Comparison of ENCODE assay signal across 27 cellular contexts in the genomic region with DNA sequence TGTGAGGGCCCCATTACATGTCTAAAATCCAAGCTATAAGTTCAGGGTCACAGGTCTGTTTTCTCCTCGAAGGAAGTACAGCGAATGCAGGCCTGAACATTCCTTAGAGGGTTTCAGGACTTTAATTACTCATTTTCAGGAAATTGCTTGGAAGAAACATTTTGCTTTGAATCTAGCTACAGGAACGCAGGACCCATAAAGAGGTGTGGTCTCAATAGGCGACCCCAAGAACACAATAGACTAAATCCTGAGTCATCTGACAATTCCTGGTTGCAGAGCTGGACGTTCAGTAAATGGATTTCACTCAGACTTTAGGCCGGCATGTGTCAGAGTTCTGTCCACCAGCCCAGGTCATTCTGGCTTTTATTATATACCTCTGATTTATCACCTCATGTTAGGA. TPM values are rescaled to one million over a fixed set of nuclear protein-coding genes. Genes with fewer than 3 reads are reported as not detected.
DNase-seq lines count a peak whose midpoint lies in the region; ATAC-seq, FAIRE-seq and TF ChIP-seq lines count a peak whose summit lies in the region.
"Had no signal": no experiment of that assay in that cellular context is flagged by ENCODE, and none has a peak within 500 bp of the region (broad histone marks: within the 10 kb centered on the region; RNA-seq: fewer than 3 reads in every experiment).

No MANE protein-coding gene starts in this region.

- CTCF ChIA-PET in activated CD4-positive, alpha-beta memory T cell treated with anti-CD3 and anti-CD28 coated beads, Interleukin-2, amount 10 ng/mL, durations not matched to agents 7 days and 5 days (lab: Charles Lee): no interaction called here

- H3K9me3 Mint-ChIP-seq in astrocyte (ENCODE audit: unreplicated experiment): no peaks in the 10 kb centered on the region
- H3K9me3 Mint-ChIP-seq in activated CD4-positive, alpha-beta memory T cell treated with anti-CD3 and anti-CD28 coated beads, Interleukin-2, amount 10 ng/mL, durations not matched to agents 7 days and 5 days: no peaks in the 10 kb centered on the region
- H3K9me3 Mint-ChIP-seq: activated T-helper 17 cell treated with anti-CD3 and anti-CD28 coated beads, Interleukin-2, amount 50 U/mL, for 72 hours; CD4-positive, CD25-positive, alpha-beta regulatory T cell; HFFc6; T-helper 2 cell treated with Interferon-gamma antibody and Interleukin-4, amounts not matched to agents 5 μg/mL and 100 μg/mL, for 36 hours had no signal

- H3K4me3 Mint-ChIP-seq in astrocyte (ENCODE audit: unreplicated experiment): no peak overlapping the region
- H3K4me3 Mint-ChIP-seq in activated CD4-positive, alpha-beta memory T cell treated with anti-CD3 and anti-CD28 coated beads, Interleukin-2, amount 10 ng/mL, durations not matched to agents 7 days and 5 days: no peak overlapping the region
- H3K4me3 Mint-ChIP-seq: activated CD8-positive, alpha-beta memory T cell treated with anti-CD3 and anti-CD28 coated beads, Interleukin-2, amount 10 ng/mL, durations not matched to agents 7 days and 5 days; activated naive CD8-positive, alpha-beta T cell treated with anti-CD3 and anti-CD28 coated beads, Interleukin-2, amount 50 U/mL, for 24 hours; activated T-helper 17 cell treated with anti-CD3 and anti-CD28 coated beads, Interleukin-2, amount 50 U/mL, for 72 hours; CD4-positive, CD25-positive, alpha-beta regulatory T cell; HFFc6; T-helper 2 cell treated with Interferon-gamma antibody and Interleukin-4, amounts not matched to agents 5 μg/mL and 100 μg/mL, for 36 hours had no signal

- peak overlapping the region; percentile 54 for H3K27ac Mint-ChIP-seq in astrocyte (ENCODE audit: unreplicated experiment)
- no peak overlapping the region for H3K27ac Mint-ChIP-seq in activated CD4-positive, alpha-beta memory T cell treated with anti-CD3 and anti-CD28 coated beads, Interleukin-2, amount 10 ng/mL, durations not matched to agents 7 days and 5 days
- H3K27ac Mint-ChIP-seq: activated CD8-positive, alpha-beta memory T cell treated with anti-CD3 and anti-CD28 coated beads, Interleukin-2, amount 10 ng/mL, durations not matched to agents 7 days and 5 days; activated naive CD8-positive, alpha-beta T cell treated with anti-CD3 and anti-CD28 coated beads, Interleukin-2, amount 50 U/mL, for 24 hours; activated T-helper 17 cell treated with anti-CD3 and anti-CD28 coated beads, Interleukin-2, amount 50 U/mL, for 72 hours; CD4-positive, CD25-positive, alpha-beta regulatory T cell; HFFc6; T-helper 2 cell treated with Interferon-gamma antibody and Interleukin-4, amounts not matched to agents 5 μg/mL and 100 μg/mL, for 36 hours had no signal

- no peaks in the 10 kb centered on the region for H3K27me3 ChIP-seq in BLaER1
- no peaks in the 10 kb centered on the region for H3K27me3 ChIP-seq in astrocyte (ENCODE audit: insufficient read depth, low read length)
- H3K27me3 ChIP-seq in right cardiac atrium (ENCODE audit: control insufficient read depth, insufficient read depth): no peaks in the 10 kb centered on the region
- no peaks in the 10 kb centered on the region for H3K27me3 ChIP-seq in parathyroid adenoma (ENCODE audit: control insufficient read depth, insufficient read depth, low read length)
- no peaks in the 10 kb centered on the region for H3K27me3 ChIP-seq in left lung
- H3K27me3 ChIP-seq: cardiac muscle cell, tibial nerve had no signal

- H3K4me2 ChIP-seq in BLaER1 (peak overlapping the region; percentile 79), astrocyte (ENCODE audit: low read length) (peak overlapping the region; percentile 36), parathyroid adenoma (ENCODE audit: low read length) (no peak overlapping the region)

- peaks cover 1% of the 10 kb centered on the region for H3K27me3 Mint-ChIP-seq in astrocyte (ENCODE audit: low read depth, unreplicated experiment)
- H3K27me3 Mint-ChIP-seq in activated CD4-positive, alpha-beta memory T cell treated with anti-CD3 and anti-CD28 coated beads, Interleukin-2, amount 10 ng/mL, durations not matched to agents 7 days and 5 days: peaks cover 43% of the 10 kb centered on the region

- H3K4me3 ChIP-seq in BLaER1 (peak overlapping the region; percentile 82), astrocyte (ENCODE audit: insufficient read depth, low read depth, low read length) (no peak overlapping the region), right cardiac atrium (ENCODE audit: low read length) (no peak overlapping the region), parathyroid adenoma (ENCODE audit: low read depth, low read length) (no peak overlapping the region), left lung (peak overlapping the region in 1 of 2 donors; percentile 35)
- H3K4me3 ChIP-seq: cardiac muscle cell, pancreas, tibial nerve had no signal

- DNase-seq in astrocyte (ENCODE audit: low read depth) (peak; percentile 49), right cardiac atrium (no peak), HPDE6-E6E7 (ENCODE audit: extremely low spot score) (no peak), GM10266 (ENCODE audit: extremely low spot score) (no peak), left lung (no peak)
- DNase-seq in activated CD4-positive, alpha-beta memory T cell treated with anti-CD3 and anti-CD28 coated beads, Interleukin-2, amount 10 ng/mL, durations not matched to agents 7 days and 5 days: no peak
- DNase-seq: activated CD4-positive, alpha-beta T cell treated with anti-CD3 and anti-CD28 coated beads for 1 hour; activated CD8-positive, alpha-beta memory T cell treated with anti-CD3 and anti-CD28 coated beads, Interleukin-2, amount 10 ng/mL, durations not matched to agents 7 days and 5 days; activated naive CD8-positive, alpha-beta T cell treated with anti-CD3 and anti-CD28 coated beads, Interleukin-2, amount 50 U/mL, for 24 hours; CD4-positive, CD25-positive, alpha-beta regulatory T cell; DMS153; effector CD8-positive, alpha-beta T cell; GF-D8; HFFc6; hippocampal formation; kidney; NCI-H1105 treated with DMSO at 0.1 percent for 48 hours; NCI-H510A treated with DMSO at 0.1 percent for 48 hours; pancreas; SHP77 treated with DMSO at 0.1 percent for 48 hours had no signal

- no peaks in the 10 kb centered on the region for H3K36me3 ChIP-seq in BLaER1
- H3K36me3 ChIP-seq in astrocyte (ENCODE audit: insufficient read depth, low read length): no peaks in the 10 kb centered on the region
- no peaks in the 10 kb centered on the region for H3K36me3 ChIP-seq in parathyroid adenoma (ENCODE audit: control insufficient read depth, insufficient read depth, low read length)
- H3K36me3 ChIP-seq in left lung: no peaks in the 10 kb centered on the region
- H3K36me3 ChIP-seq: cardiac muscle cell, pancreas, tibial nerve had no signal

- peaks cover 22% of the 10 kb centered on the region for H3K4me1 Mint-ChIP-seq in astrocyte (ENCODE audit: low read depth, unreplicated experiment)
- H3K4me1 Mint-ChIP-seq in activated CD4-positive, alpha-beta memory T cell treated with anti-CD3 and anti-CD28 coated beads, Interleukin-2, amount 10 ng/mL, durations not matched to agents 7 days and 5 days: no peaks in the 10 kb centered on the region
- H3K4me1 Mint-ChIP-seq: activated CD8-positive, alpha-beta memory T cell treated with anti-CD3 and anti-CD28 coated beads, Interleukin-2, amount 10 ng/mL, durations not matched to agents 7 days and 5 days; activated T-helper 17 cell treated with anti-CD3 and anti-CD28 coated beads, Interleukin-2, amount 50 U/mL, for 72 hours; CD4-positive, CD25-positive, alpha-beta regulatory T cell had no signal

- H3K4me1 ChIP-seq in BLaER1 (peaks cover 47% of the 10 kb centered on the region), astrocyte (ENCODE audit: insufficient read depth, low read length) (peaks cover 26% of the 10 kb centered on the region), right cardiac atrium (ENCODE audit: control insufficient read depth, insufficient read depth, low read length) (no peaks in the 10 kb centered on the region), parathyroid adenoma (no peaks in the 10 kb centered on the region), left lung (peaks cover 0 to 56% of the 10 kb centered on the region in 2 donors)
- H3K4me1 ChIP-seq: pancreas, tibial nerve had no signal

- TF ChIP-seq CTCF in astrocyte (IDR thresholded peaks at IDR 0.05; ENCODE audit: insufficient read depth, low read depth, low read length) (no peak), parathyroid adenoma (IDR thresholded peaks at IDR 0.05) (no peak), GM10266 (IDR thresholded peaks at IDR 0.05; ENCODE audit: control insufficient read depth, insufficient read depth, low read depth, missing control alignments) (no peak), left lung (IDR thresholded peaks at IDR 0.05) (no peak)

- POLR2A ChIA-PET in activated CD4-positive, alpha-beta memory T cell treated with anti-CD3 and anti-CD28 coated beads, Interleukin-2, amount 10 ng/mL, durations not matched to agents 7 days and 5 days (lab: Charles Lee): no interaction called here

- H3K9me3 ChIP-seq in BLaER1 (no peaks in the 10 kb centered on the region), astrocyte (ENCODE audit: insufficient read depth, low read depth, low read length) (no peaks in the 10 kb centered on the region), right cardiac atrium (ENCODE audit: control insufficient read depth, low read length) (no peaks in the 10 kb centered on the region), parathyroid adenoma (ENCODE audit: control insufficient read depth, low read length) (no peaks in the 10 kb centered on the region), left lung (no peaks in the 10 kb centered on the region)
- H3K9me3 ChIP-seq: pancreas, tibial nerve had no signal

- no peaks in the 10 kb centered on the region for H3K36me3 Mint-ChIP-seq in astrocyte (ENCODE audit: low read depth, unreplicated experiment)
- H3K36me3 Mint-ChIP-seq in activated CD4-positive, alpha-beta memory T cell treated with anti-CD3 and anti-CD28 coated beads, Interleukin-2, amount 10 ng/mL, durations not matched to agents 7 days and 5 days (ENCODE audit: low read depth): no peaks in the 10 kb centered on the region
- H3K36me3 Mint-ChIP-seq: activated CD8-positive, alpha-beta memory T cell treated with anti-CD3 and anti-CD28 coated beads, Interleukin-2, amount 10 ng/mL, durations not matched to agents 7 days and 5 days; CD4-positive, CD25-positive, alpha-beta regulatory T cell had no signal

- no peak for FAIRE-seq in astrocyte (lab: Jason Lieb, UNC)
- FAIRE-seq: kidney, pancreas had no signal

- H3K79me2 ChIP-seq in astrocyte (ENCODE audit: insufficient read depth, low read length) (no peaks in the 10 kb centered on the region), parathyroid adenoma (no peaks in the 10 kb centered on the region)

- H4K20me1 ChIP-seq in BLaER1 (no peaks in the 10 kb centered on the region), astrocyte (ENCODE audit: insufficient read depth, low read length) (no peaks in the 10 kb centered on the region)

- H3K9ac ChIP-seq in BLaER1: peak overlapping the region; percentile 93
- H3K9ac ChIP-seq in astrocyte (ENCODE audit: low read length): no peak overlapping the region
- no peak overlapping the region for H3K9ac ChIP-seq in parathyroid adenoma

- intact Hi-C loops in right cardiac atrium (cut with DNase I) (no loop called here), left lung (cut with DNase I) (no loop called here)

- peak overlapping the region; percentile 53 for H2AFZ ChIP-seq in astrocyte (ENCODE audit: low read depth, low read length)
- H2AFZ ChIP-seq in parathyroid adenoma: no peak overlapping the region

- peak; percentile 32 to 68 for ATAC-seq in right cardiac atrium
- ATAC-seq in left lung: no peak
- ATAC-seq: activated CD8-positive, alpha-beta memory T cell treated with anti-CD3 and anti-CD28 coated beads, Interleukin-2, amount 10 ng/mL, durations not matched to agents 7 days and 5 days; activated naive CD8-positive, alpha-beta T cell treated with anti-CD3 and anti-CD28 coated beads, Interleukin-2, amount 50 U/mL, for 24 hours; activated T-helper 17 cell treated with anti-CD3 and anti-CD28 coated beads, Interleukin-2, amount 50 U/mL, for 72 hours; pancreas had no signal

- H3K27ac ChIP-seq in BLaER1 (peak overlapping the region; percentile 95), astrocyte (ENCODE audit: low read depth, low read length) (no peak overlapping the region), right cardiac atrium (ENCODE audit: low read length) (peak overlapping the region; percentile 20), parathyroid adenoma (peak overlapping the region; percentile 62), left lung (peak overlapping the region in 1 of 2 donors; percentile 84)
- H3K27ac ChIP-seq: cardiac muscle cell had no signal

- 63% methylated on average over 6 of the region's 6 CpGs for WGBS in right cardiac atrium

RNA-seq across cellular contexts. Expression of a gene that starts 1.0 kb away (rescaled TPM):
- total RNA-seq in astrocyte: 0.84 and 1.9 TPM in 2 replicates
- 10 to 100 TPM; 10.7 to 20.1 (median 17.9) TPM for total RNA-seq in right cardiac atrium
- 6.6 TPM for polyA plus RNA-seq in right cardiac atrium
- not detected for total RNA-seq in activated CD4-positive, alpha-beta memory T cell treated with anti-CD3 and anti-CD28 coated beads, Interleukin-2, amount 10 ng/mL, durations not matched to agents 7 days and 5 days
- 10 to 100 TPM; 21.7 to 27.6 TPM for total RNA-seq in left lung
- total RNA-seq: activated CD8-positive, alpha-beta memory T cell treated with anti-CD3 and anti-CD28 coated beads, Interleukin-2, amount 10 ng/mL, durations not matched to agents 7 days and 5 days; activated T-helper 17 cell treated with anti-CD3 and anti-CD28 coated beads, Interleukin-2, amount 50 U/mL, for 72 hours; HFFc6; LHCN-M2 had no signal
- polyA plus RNA-seq: cardiac muscle cell; CD4-positive, CD25-positive, alpha-beta regulatory T cell had no signal
